Comparison of ENCODE assay signal across 11 cellular contexts in genomic region chr4:85613901-85614300, GRCh38.
"Had no signal": no experiment of that assay in that cellular context is flagged by ENCODE, and none has a peak within 500 bp of the region (broad histone marks: within the 10 kb centered on the region; RNA-seq: fewer than 3 reads in every experiment).

No MANE protein-coding gene starts in this region.

- H3K9me3 ChIP-seq: HAP-1 had no signal

- H3K9ac ChIP-seq: GM23248 had no signal

- H3K27ac ChIP-seq: GM23248 had no signal

- H3K36me3 ChIP-seq: HAP-1 had no signal

- H3K4me2 ChIP-seq: GM23338 had no signal

- H3K4me1 ChIP-seq: HAP-1 had no signal

- H2AFZ ChIP-seq: GM23248, GM23338 had no signal

- DNase-seq: GM23248, GOT3, H7, H9, HCEC 1CT, HFFc6 had no signal

- H3K4me3 ChIP-seq: GM23248, GM23338, HAP-1 had no signal

- FAIRE-seq: H1, H54 had no signal

- ATAC-seq: GM23338, HCT116 had no signal
